ENCODE assay signal across 1 cellular context in the genomic region with DNA sequence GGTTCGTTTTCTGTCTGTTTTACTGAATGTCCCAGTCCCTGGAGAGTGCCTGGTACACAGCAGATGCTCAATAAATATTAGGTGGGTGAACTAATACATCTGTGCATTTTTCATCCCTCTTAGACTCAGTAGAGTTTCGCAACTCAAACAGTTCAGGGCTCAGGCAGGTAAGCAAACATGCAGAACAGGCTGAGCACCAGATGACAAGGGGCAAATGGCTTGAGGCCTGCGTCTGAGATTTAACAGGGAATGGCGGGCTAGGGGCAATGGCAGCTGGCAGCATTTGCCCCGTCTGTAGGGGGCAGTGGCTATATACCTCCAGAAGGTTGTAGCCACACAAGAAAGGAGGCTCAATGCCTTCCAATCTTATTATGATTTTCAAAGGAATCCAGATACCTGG.
TF ChIP-seq lines count a peak whose summit lies in the region.

No MANE protein-coding gene starts in this region.

TF ChIP-seq in HepG2, 621 proteins besides CTCF, POLR2A, EP300 and RAD21 (continued from another document):
- TF ChIP-seq TFDP2 (CRISPR knock-in tag; IDR thresholded peaks at IDR 0.05) (peak; percentile 56; the same call in 1 of the 2 replicates), HES4 (CRISPR knock-in tag; IDR thresholded peaks at IDR 0.05; ENCODE audit: borderline replicate concordance) (no peak), GFI1 (CRISPR knock-in tag; IDR thresholded peaks at IDR 0.05; ENCODE audit: borderline replicate concordance) (peak; percentile 67; the same call in 1 of the 2 replicates), TOPORS (CRISPR knock-in tag; IDR thresholded peaks at IDR 0.05) (no peak), SPEN (CRISPR knock-in tag; IDR thresholded peaks at IDR 0.05; ENCODE audit: low read depth) (0 out of 2 replicates have a peak, but pooled peaks have one; percentile 27), CBX2 (IDR thresholded peaks at IDR 0.05; ENCODE audit: low read depth, low read length) (no peak), CBX2 (CRISPR knock-in tag; IDR thresholded peaks at IDR 0.05; ENCODE audit: low read depth) (no peak), KMT2B (CRISPR knock-in tag; IDR thresholded peaks at IDR 0.05) (no peak), HDAC2 (CRISPR knock-in tag; IDR thresholded peaks at IDR 0.05) (peak; percentile 75; the same call in 1 of the 2 replicates), IRF2 (CRISPR knock-in tag; IDR thresholded peaks at IDR 0.05) (0 out of 2 replicates have a peak, but pooled peaks have one; percentile 31), FOXA3 (CRISPR knock-in tag; IDR thresholded peaks at IDR 0.05) (peak; percentile 71), KDM1A (CRISPR knock-in tag; IDR thresholded peaks at IDR 0.05) (peak; percentile 71)
TF ChIP-seq in HepG2: peak in this region for 54.
